In the genomic region with DNA sequence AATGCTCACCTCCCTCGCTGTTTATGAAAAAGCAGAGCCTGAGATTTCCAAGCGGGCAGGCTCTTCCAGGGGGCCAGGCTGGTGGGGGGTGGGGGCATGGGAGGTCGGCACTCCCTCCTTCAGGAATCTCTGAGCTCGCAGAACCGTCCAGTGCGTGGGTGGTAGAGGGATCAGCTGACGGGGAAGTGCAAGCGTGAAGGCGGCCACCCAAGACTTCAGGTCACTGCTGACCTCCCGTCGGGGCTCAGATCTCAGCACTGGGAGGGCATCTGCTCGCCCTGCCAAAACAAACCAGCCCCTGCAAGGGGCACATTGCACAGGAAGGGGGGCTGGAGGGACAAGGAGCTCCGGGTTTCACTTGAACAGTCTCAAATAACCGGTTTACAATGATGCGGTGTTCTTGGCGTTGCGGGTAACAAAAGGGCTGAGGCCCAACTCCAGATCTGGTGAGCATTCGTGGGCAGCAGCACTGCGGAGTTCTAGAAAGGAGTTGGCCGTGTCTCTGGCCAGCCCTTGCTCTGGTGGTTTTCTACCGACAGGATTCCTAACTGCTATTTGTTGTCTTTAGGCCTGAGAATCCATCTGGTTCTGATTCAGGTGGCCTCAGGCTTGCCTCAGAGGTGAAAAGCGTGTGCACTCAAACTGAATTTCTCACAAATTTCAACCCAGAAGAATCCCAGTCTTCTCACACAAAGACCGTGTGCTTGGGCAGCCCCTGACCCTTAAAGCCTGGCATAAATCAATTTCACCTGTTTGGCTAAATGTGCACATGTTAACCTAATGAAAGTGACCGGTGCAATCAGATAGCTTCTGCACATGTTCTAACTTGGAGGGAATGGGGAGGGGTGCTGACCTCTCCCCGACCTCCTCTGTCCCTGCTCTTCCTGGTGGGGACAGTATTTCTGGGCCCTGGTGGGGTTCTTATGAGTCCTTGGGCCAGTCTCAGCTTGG, we compare ENCODE assay signal across 20 cellular contexts.
DNase-seq lines count a peak whose midpoint lies in the region; FAIRE-seq and TF ChIP-seq lines count a peak whose summit lies in the region.
"Had no signal": no experiment of that assay in that cellular context is flagged by ENCODE, and none has a peak within 500 bp of the region (broad histone marks: within the 10 kb centered on the region; RNA-seq: fewer than 3 reads in every experiment).

No MANE protein-coding gene starts in this region.

- H3K27ac Mint-ChIP-seq in activated CD4-positive, alpha-beta T cell treated with anti-CD3 and anti-CD28 coated beads, Interleukin-2, amount 10 ng/mL, durations not matched to agents 24 days and 14 days: no peak overlapping the region
- H3K27ac Mint-ChIP-seq in neural crest cell (ENCODE audit: unreplicated experiment): peak overlapping the region; percentile 61

- peak; percentile 45 for DNase-seq in activated CD4-positive, alpha-beta T cell treated with anti-CD3 and anti-CD28 coated beads, Interleukin-2, amount 10 ng/mL, durations not matched to agents 24 days and 14 days
- DNase-seq in activated CD4-positive, alpha-beta T cell treated with anti-CD3 and anti-CD28 coated beads for 1 hour: no peak
- DNase-seq in kidney (peak; percentile 81), neural crest cell (ENCODE audit: low read depth, low spot score) (no peak), smooth muscle cell of the brain vasculature (ENCODE audit: low read depth, low spot score) (peak; percentile 94), hypothalamus (lab: John Stamatoyannopoulos, UW) (no peak), hepatic stellate cell (ENCODE audit: low spot score) (no peak), esophagus squamous epithelium (lab: John Stamatoyannopoulos, UW) (no peak)
- DNase-seq: AML-193, DMS79, HCEC 1CT, NCI-H187, NCI-H2107, NCI-H2227 treated with DMSO at 0.1 percent for 48 hours, NCI-H510A treated with DMSO at 0.1 percent for 48 hours, NCI-H774, OCI-M1, Right ventricle myocardium superior had no signal

- 85 to 90% methylated on average over 10 to 14 of the region's 25 CpGs for WGBS in esophagus squamous epithelium, 2 donors

- peaks cover 79% of the 10 kb centered on the region for H3K27me3 Mint-ChIP-seq in activated CD4-positive, alpha-beta T cell treated with anti-CD3 and anti-CD28 coated beads, Interleukin-2, amount 10 ng/mL, durations not matched to agents 24 days and 14 days
- H3K27me3 Mint-ChIP-seq in neural crest cell (ENCODE audit: low read depth): no peaks in the 10 kb centered on the region

- no peaks in the 10 kb centered on the region for H3K9me3 Mint-ChIP-seq in activated CD4-positive, alpha-beta T cell treated with anti-CD3 and anti-CD28 coated beads, Interleukin-2, amount 10 ng/mL, durations not matched to agents 24 days and 14 days
- H3K9me3 Mint-ChIP-seq in neural crest cell: no peaks in the 10 kb centered on the region

- H3K9ac ChIP-seq in kidney (ENCODE audit: low read length in 2 of 2): no peak overlapping the region

- no peak for TF ChIP-seq POLR2A in esophagus squamous epithelium (IDR thresholded peaks at IDR 0.05)

- H3K4me3 ChIP-seq in kidney (ENCODE audit: low read length in 2 of 2): no peak overlapping the region
- H3K4me3 ChIP-seq in esophagus squamous epithelium: no peak overlapping the region

- H3K36me3 Mint-ChIP-seq in activated CD4-positive, alpha-beta T cell treated with anti-CD3 and anti-CD28 coated beads, Interleukin-2, amount 10 ng/mL, durations not matched to agents 24 days and 14 days (ENCODE audit: low read depth): no peaks in the 10 kb centered on the region
- H3K36me3 Mint-ChIP-seq in neural crest cell (ENCODE audit: low read depth): no peaks in the 10 kb centered on the region

- no peaks in the 10 kb centered on the region for H3K9me3 ChIP-seq in kidney (ENCODE audit: control insufficient read depth in 1 of 2, low read length in 2 of 2)
- no peaks in the 10 kb centered on the region for H3K9me3 ChIP-seq in esophagus squamous epithelium

- peaks cover 14% of the 10 kb centered on the region for H3K4me1 Mint-ChIP-seq in activated CD4-positive, alpha-beta T cell treated with anti-CD3 and anti-CD28 coated beads, Interleukin-2, amount 10 ng/mL, durations not matched to agents 24 days and 14 days
- H3K4me1 Mint-ChIP-seq in neural crest cell: peaks cover 29% of the 10 kb centered on the region

- no peak for FAIRE-seq in kidney (lab: Jason Lieb, UNC)

- H3K27ac ChIP-seq in kidney (ENCODE audit: low read depth in 2 of 2, low read length in 2 of 2) (no peak overlapping the region), esophagus squamous epithelium (no peak overlapping the region)
- H3K27ac ChIP-seq: 22Rv1, C4-2B had no signal

- H3K4me3 Mint-ChIP-seq in activated CD4-positive, alpha-beta T cell treated with anti-CD3 and anti-CD28 coated beads, Interleukin-2, amount 10 ng/mL, durations not matched to agents 24 days and 14 days: no peak overlapping the region
- H3K4me3 Mint-ChIP-seq in neural crest cell: no peak overlapping the region

- TF ChIP-seq CTCF in kidney (IDR thresholded peaks at IDR 0.05; ENCODE audit: borderline replicate concordance, extremely low read depth, insufficient read depth) (no peak), neural crest cell (conservative IDR thresholded peaks at IDR 0.05) (no peak), esophagus squamous epithelium (IDR thresholded peaks at IDR 0.05) (no peak)

- intact Hi-C loops in activated CD4-positive, alpha-beta T cell treated with anti-CD3 and anti-CD28 coated beads, Interleukin-2, amount 10 ng/mL, durations not matched to agents 24 days and 14 days (cut with micrococcal nuclease): no loop called here
- intact Hi-C loops in kidney (cut with DNase I) (no loop called here), esophagus squamous epithelium (cut with DNase I) (no loop called here)

- no peaks in the 10 kb centered on the region for H3K27me3 ChIP-seq in esophagus squamous epithelium

- peaks cover 6 to 13% of the 10 kb centered on the region in 2 donors for H3K4me1 ChIP-seq in kidney (ENCODE audit: control insufficient read depth in 1 of 2, insufficient read depth in 1 of 2, low read depth in 1 of 2, low read length in 2 of 2)
- peaks cover 0 to 10% (median 0%) of the 10 kb centered on the region in 3 donors for H3K4me1 ChIP-seq in esophagus squamous epithelium

- H3K36me3 ChIP-seq in kidney (ENCODE audit: control insufficient read depth in 1 of 2, insufficient read depth in 2 of 2, low read length in 2 of 2): no peaks in the 10 kb centered on the region
- H3K36me3 ChIP-seq in esophagus squamous epithelium: no peaks in the 10 kb centered on the region

Comparison
In these comparisons a context has a peak if more than half of its experiments do, and no peak if none do; other contexts are left out.
1. DNase-seq: peak in activated CD4-positive, alpha-beta T cell treated with anti-CD3 and anti-CD28 coated beads, Interleukin-2, amount 10 ng/mL, durations not matched to agents 24 days and 14 days (single experiment), kidney (single experiment) and smooth muscle cell of the brain vasculature (single experiment); none in activated CD4-positive, alpha-beta T cell treated with anti-CD3 and anti-CD28 coated beads for 1 hour (single experiment), neural crest cell (single experiment), hypothalamus (0 of 51), hepatic stellate cell (single experiment) and esophagus squamous epithelium (single experiment).